ENCODE assay signal across 8 cellular contexts in genomic region chr13:85806553-85807175, GRCh38. TPM values are rescaled to one million over a fixed set of nuclear protein-coding genes. Genes with fewer than 3 reads are reported as not detected.
DNase-seq lines count a peak whose midpoint lies in the region; ATAC-seq and TF ChIP-seq lines count a peak whose summit lies in the region.

No MANE protein-coding gene starts in this region.

- H3K27ac Mint-ChIP-seq in activated T-helper 2 cell treated with anti-CD3 and anti-CD28 coated beads, Interferon-gamma antibody, Interleukin-2, Interleukin-4, amounts not matched to agents 10 μg/mL and 5 μg/mL and 100 μg/mL, durations not matched to agents 14 hours and 24 hours and 36 hours = no peak overlapping the region
- no peak overlapping the region for H3K27ac Mint-ChIP-seq in activated CD4-positive, alpha-beta memory T cell treated with anti-CD3 and anti-CD28 coated beads, Interleukin-2, amount 10 ng/mL, durations not matched to agents 7 days and 5 days

- H3K27me3 ChIP-seq in BJ (ENCODE audit: control insufficient read depth, insufficient read depth, low read length) = no peaks in the 10 kb centered on the region

- CTCF ChIA-PET in BJ (lab: Yijun Ruan, JAX) = interaction anchor here (1.1 to 1.3 kb wide), 2 partner anchors 891 to 894 kb away, joined by 3 read pairs; no protein-coding TSS in a partner anchor
- CTCF ChIA-PET in activated CD4-positive, alpha-beta memory T cell treated with anti-CD3 and anti-CD28 coated beads, Interleukin-2, amount 10 ng/mL, durations not matched to agents 7 days and 5 days (lab: Charles Lee) = no interaction called here

- no peaks in the 10 kb centered on the region for H3K36me3 Mint-ChIP-seq in activated T-helper 2 cell treated with anti-CD3 and anti-CD28 coated beads, Interferon-gamma antibody, Interleukin-2, Interleukin-4, amounts not matched to agents 10 μg/mL and 5 μg/mL and 100 μg/mL, durations not matched to agents 14 hours and 24 hours and 36 hours (ENCODE audit: low read depth)
- H3K36me3 Mint-ChIP-seq in activated CD4-positive, alpha-beta memory T cell treated with anti-CD3 and anti-CD28 coated beads, Interleukin-2, amount 10 ng/mL, durations not matched to agents 7 days and 5 days (ENCODE audit: low read depth) = no peaks in the 10 kb centered on the region

- no peaks in the 10 kb centered on the region for H3K27me3 Mint-ChIP-seq in activated T-helper 2 cell treated with anti-CD3 and anti-CD28 coated beads, Interferon-gamma antibody, Interleukin-2, Interleukin-4, amounts not matched to agents 10 μg/mL and 5 μg/mL and 100 μg/mL, durations not matched to agents 14 hours and 24 hours and 36 hours (ENCODE audit: low read depth)
- H3K27me3 Mint-ChIP-seq in activated CD4-positive, alpha-beta memory T cell treated with anti-CD3 and anti-CD28 coated beads, Interleukin-2, amount 10 ng/mL, durations not matched to agents 7 days and 5 days = no peaks in the 10 kb centered on the region

- intact Hi-C loops in activated T-helper 2 cell treated with anti-CD3 and anti-CD28 coated beads, Interferon-gamma antibody, Interleukin-2, Interleukin-4, amounts not matched to agents 10 μg/mL and 5 μg/mL and 100 μg/mL, durations not matched to agents 14 hours and 24 hours and 36 hours (cut with micrococcal nuclease) = loop anchor here (1.0 to 5.0 kb wide), 2 partner anchors 889 to 910 kb away; no protein-coding TSS in a partner anchor

- TF ChIP-seq CTCF in BJ (IDR thresholded peaks at IDR 0.05; ENCODE audit: insufficient read depth, low read depth, low read length) = peak; percentile 44

- DNase-seq in BJ (ENCODE audit: low read depth) (no peak), NCI-H748 (lab: John Stamatoyannopoulos, UW; ENCODE audit: unreplicated experiment) (peak; percentile 59), cerebellar cortex (ENCODE audit: low spot score) (peak; percentile 72), midbrain (lab: John Stamatoyannopoulos, UW) (peak; percentile 76)
- no peak for DNase-seq in activated T-helper 2 cell treated with anti-CD3 and anti-CD28 coated beads, Interferon-gamma antibody, Interleukin-2, Interleukin-4, amounts not matched to agents 10 μg/mL and 5 μg/mL and 100 μg/mL, durations not matched to agents 14 hours and 24 hours and 36 hours (ENCODE audit: low spot score)
- no peak for DNase-seq in activated CD4-positive, alpha-beta memory T cell treated with anti-CD3 and anti-CD28 coated beads, Interleukin-2, amount 10 ng/mL, durations not matched to agents 7 days and 5 days

- H3K4me3 ChIP-seq in BJ (ENCODE audit: low read depth, low read length) = no peak overlapping the region

- no peaks in the 10 kb centered on the region for H3K9me3 Mint-ChIP-seq in activated T-helper 2 cell treated with anti-CD3 and anti-CD28 coated beads, Interferon-gamma antibody, Interleukin-2, Interleukin-4, amounts not matched to agents 10 μg/mL and 5 μg/mL and 100 μg/mL, durations not matched to agents 14 hours and 24 hours and 36 hours
- H3K9me3 Mint-ChIP-seq in activated CD4-positive, alpha-beta memory T cell treated with anti-CD3 and anti-CD28 coated beads, Interleukin-2, amount 10 ng/mL, durations not matched to agents 7 days and 5 days = no peaks in the 10 kb centered on the region

- POLR2A ChIA-PET in BJ (lab: Charles Lee) = no interaction called here
- POLR2A ChIA-PET in activated CD4-positive, alpha-beta memory T cell treated with anti-CD3 and anti-CD28 coated beads, Interleukin-2, amount 10 ng/mL, durations not matched to agents 7 days and 5 days (lab: Charles Lee) = no interaction called here

- H3K4me3 Mint-ChIP-seq in activated T-helper 2 cell treated with anti-CD3 and anti-CD28 coated beads, Interferon-gamma antibody, Interleukin-2, Interleukin-4, amounts not matched to agents 10 μg/mL and 5 μg/mL and 100 μg/mL, durations not matched to agents 14 hours and 24 hours and 36 hours (ENCODE audit: low read depth) = no peak overlapping the region
- H3K4me3 Mint-ChIP-seq in activated CD4-positive, alpha-beta memory T cell treated with anti-CD3 and anti-CD28 coated beads, Interleukin-2, amount 10 ng/mL, durations not matched to agents 7 days and 5 days = no peak overlapping the region

- no peaks in the 10 kb centered on the region for H3K36me3 ChIP-seq in BJ (ENCODE audit: control insufficient read depth, insufficient read depth, low read length)

- H3K4me1 Mint-ChIP-seq in activated T-helper 2 cell treated with anti-CD3 and anti-CD28 coated beads, Interferon-gamma antibody, Interleukin-2, Interleukin-4, amounts not matched to agents 10 μg/mL and 5 μg/mL and 100 μg/mL, durations not matched to agents 14 hours and 24 hours and 36 hours (ENCODE audit: low read depth) = no peaks in the 10 kb centered on the region
- no peaks in the 10 kb centered on the region for H3K4me1 Mint-ChIP-seq in activated CD4-positive, alpha-beta memory T cell treated with anti-CD3 and anti-CD28 coated beads, Interleukin-2, amount 10 ng/mL, durations not matched to agents 7 days and 5 days

- ATAC-seq in GM18909 (IDR thresholded peaks at IDR 0.05; ENCODE audit: poor library complexity, unreplicated experiment) = peak; percentile 90
- ATAC-seq in HG03342 (IDR thresholded peaks at IDR 0.05; ENCODE audit: unreplicated experiment) = peak; percentile 87

RNA-seq across cellular contexts. Expression of gene SLITRK6, which starts 7.4 kb away (rescaled TPM):
- 0.31 and 0.80 TPM in 2 replicates for polyA plus RNA-seq in BJ (2011; rRNA removed)
- 0.19 and 0.57 TPM in 2 replicates for polyA minus RNA-seq in BJ (2011; rRNA and poly(A)+ RNA removed)
- total RNA-seq in activated T-helper 2 cell treated with anti-CD3 and anti-CD28 coated beads, Interferon-gamma antibody, Interleukin-2, Interleukin-4, amounts not matched to agents 10 μg/mL and 5 μg/mL and 100 μg/mL, durations not matched to agents 14 hours and 24 hours and 36 hours = not detected in 2 replicates
- not detected for total RNA-seq in activated CD4-positive, alpha-beta memory T cell treated with anti-CD3 and anti-CD28 coated beads, Interleukin-2, amount 10 ng/mL, durations not matched to agents 7 days and 5 days

Comparison
In these comparisons a context has a peak if more than half of its experiments do, and no peak if none do; other contexts are left out.
1. DNase-seq: peak in NCI-H748 (single experiment), cerebellar cortex (single experiment) and midbrain (single experiment); none in BJ (single experiment), activated T-helper 2 cell treated with anti-CD3 and anti-CD28 coated beads, Interferon-gamma antibody, Interleukin-2, Interleukin-4, amounts not matched to agents 10 μg/mL and 5 μg/mL and 100 μg/mL, durations not matched to agents 14 hours and 24 hours and 36 hours (single experiment) and activated CD4-positive, alpha-beta memory T cell treated with anti-CD3 and anti-CD28 coated beads, Interleukin-2, amount 10 ng/mL, durations not matched to agents 7 days and 5 days (single experiment).